In the genomic region with DNA sequence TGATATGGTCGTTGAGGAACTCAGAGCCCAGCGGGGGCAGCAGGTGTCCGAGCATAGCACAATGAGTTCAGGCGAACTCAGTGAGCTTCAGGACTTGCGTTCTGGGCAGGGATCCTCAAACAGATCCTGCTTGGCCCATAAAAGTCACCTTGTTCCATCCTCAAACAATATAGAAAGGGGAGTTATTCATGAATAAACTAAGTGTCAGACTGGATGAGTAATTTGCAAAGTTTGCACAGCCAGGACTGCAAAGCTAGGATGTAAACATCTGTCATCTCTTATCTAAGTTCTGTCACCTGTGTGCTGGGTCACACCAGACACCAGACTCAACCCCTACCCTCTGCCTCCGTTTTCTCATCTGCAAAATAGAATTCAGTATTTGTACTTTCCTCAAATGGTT, we compare ENCODE assay signal across 21 cellular contexts. TPM values are rescaled to one million over a fixed set of nuclear protein-coding genes. Genes with fewer than 3 reads are reported as not detected.
DNase-seq lines count a peak whose midpoint lies in the region; ATAC-seq and TF ChIP-seq lines count a peak whose summit lies in the region.
"Had no signal": no experiment of that assay in that cellular context is flagged by ENCODE, and none has a peak within 500 bp of the region (broad histone marks: within the 10 kb centered on the region; RNA-seq: fewer than 3 reads in every experiment).

No MANE protein-coding gene starts in this region.

- H3K27ac ChIP-seq in left ventricle myocardium inferior (replicated peaks), result no peak overlapping the region
- H3K27ac ChIP-seq: HL-60, SK-N-MC had no signal

- no peak overlapping the region for H3K4me3 Mint-ChIP-seq in activated T-cell treated with anti-CD3 and anti-CD28 coated beads, Interleukin-2, amount 50 U/mL, for 72 hours
- no peak overlapping the region for H3K4me3 Mint-ChIP-seq in dendritic cell treated with granulocyte-macrophage colony-stimulating factor and Interleukin-4, amounts not matched to agents 40 ng/mL and 50 ng/mL, for 4 days
- H3K4me3 Mint-ChIP-seq in stimulated activated memory B cell treated with anti-CD40 and anti-IgM and Interleukin-4, amounts not matched to agents 10 μg/mL and 1 μg/mL and 100 μg/mL, for 72 hours, result no peak overlapping the region
- H3K4me3 Mint-ChIP-seq in CD14-positive monocyte, result no peak overlapping the region

- H3K9me3 Mint-ChIP-seq in activated T-cell treated with anti-CD3 and anti-CD28 coated beads, Interleukin-2, amount 50 U/mL, for 72 hours, result peaks cover 0 to 3% of the 10 kb centered on the region in 2 donors
- H3K9me3 Mint-ChIP-seq in dendritic cell treated with granulocyte-macrophage colony-stimulating factor and Interleukin-4, amounts not matched to agents 40 ng/mL and 50 ng/mL, for 4 days, result peaks cover 10% of the 10 kb centered on the region
- H3K9me3 Mint-ChIP-seq in stimulated activated memory B cell treated with anti-CD40 and anti-IgM and Interleukin-4, amounts not matched to agents 10 μg/mL and 1 μg/mL and 100 μg/mL, for 72 hours, result peaks cover 7% of the 10 kb centered on the region
- H3K9me3 Mint-ChIP-seq in CD14-positive monocyte, result peaks cover 0 to 3% (median 0%) of the 10 kb centered on the region in 7 donors

- no peak for DNase-seq in activated T-cell treated with anti-CD3 and anti-CD28 coated beads, Interleukin-2, amount 50 U/mL, for 72 hours
- no peak for DNase-seq in activated T-cell treated with anti-CD3 and anti-CD28 coated beads, Interleukin-2, amount 50 U/mL, for 1 hour
- peak; percentile 23 for DNase-seq in LNCaP clone FGC (ENCODE audit: low read depth)
- DNase-seq in CD14-positive monocyte (ENCODE audit: low spot score), result no peak
- no peak for DNase-seq in activated naive CD4-positive, alpha-beta T cell (lab: John Stamatoyannopoulos, UW)
- no peak for DNase-seq in left ventricle myocardium inferior
- DNase-seq: Calu3, DMS79 treated with DMSO at 0.1 percent for 48 hours, GF-D8, Kasumi-1, NCI-H1105 treated with DMSO at 0.1 percent for 48 hours, NCI-H146, NCI-H2029, NCI-H526 treated with DMSO at 0.1 percent for 48 hours, OCI-M1, SIG-M5, SW 1271 had no signal

- peaks cover 10% of the 10 kb centered on the region for H3K4me1 ChIP-seq in left ventricle myocardium inferior

- H3K4me1 Mint-ChIP-seq in activated T-cell treated with anti-CD3 and anti-CD28 coated beads, Interleukin-2, amount 50 U/mL, for 72 hours (ENCODE audit: low read depth), result peaks cover 7% of the 10 kb centered on the region
- H3K4me1 Mint-ChIP-seq in dendritic cell treated with granulocyte-macrophage colony-stimulating factor and Interleukin-4, amounts not matched to agents 40 ng/mL and 50 ng/mL, for 4 days (ENCODE audit: low read depth), result peaks cover 36% of the 10 kb centered on the region
- H3K4me1 Mint-ChIP-seq in stimulated activated memory B cell treated with anti-CD40 and anti-IgM and Interleukin-4, amounts not matched to agents 10 μg/mL and 1 μg/mL and 100 μg/mL, for 72 hours, result peaks cover 35% of the 10 kb centered on the region
- H3K4me1 Mint-ChIP-seq in CD14-positive monocyte, result peaks cover 2% of the 10 kb centered on the region

- intact Hi-C loops in dendritic cell treated with granulocyte-macrophage colony-stimulating factor and Interleukin-4, amounts not matched to agents 40 ng/mL and 50 ng/mL, for 4 days (cut with micrococcal nuclease), result no loop called here
- intact Hi-C loops in CD14-positive monocyte (cut with micrococcal nuclease), result no loop called here
- intact Hi-C loops in left ventricle myocardium inferior (cut with micrococcal nuclease), result no loop called here

- H3K36me3 Mint-ChIP-seq in activated T-cell treated with anti-CD3 and anti-CD28 coated beads, Interleukin-2, amount 50 U/mL, for 72 hours (ENCODE audit: insufficient read depth in 2 of 2), result no peaks in the 10 kb centered on the region
- no peaks in the 10 kb centered on the region for H3K36me3 Mint-ChIP-seq in dendritic cell treated with granulocyte-macrophage colony-stimulating factor and Interleukin-4, amounts not matched to agents 40 ng/mL and 50 ng/mL, for 4 days (ENCODE audit: low read depth)
- no peaks in the 10 kb centered on the region for H3K36me3 Mint-ChIP-seq in stimulated activated memory B cell treated with anti-CD40 and anti-IgM and Interleukin-4, amounts not matched to agents 10 μg/mL and 1 μg/mL and 100 μg/mL, for 72 hours
- H3K36me3 Mint-ChIP-seq in CD14-positive monocyte, result no peaks in the 10 kb centered on the region

- H3K27me3 Mint-ChIP-seq in activated T-cell treated with anti-CD3 and anti-CD28 coated beads, Interleukin-2, amount 50 U/mL, for 72 hours (ENCODE audit: low read depth), result peaks cover 76% of the 10 kb centered on the region
- H3K27me3 Mint-ChIP-seq in dendritic cell treated with granulocyte-macrophage colony-stimulating factor and Interleukin-4, amounts not matched to agents 40 ng/mL and 50 ng/mL, for 4 days, result peaks cover 66% of the 10 kb centered on the region
- peaks cover 61% of the 10 kb centered on the region for H3K27me3 Mint-ChIP-seq in stimulated activated memory B cell treated with anti-CD40 and anti-IgM and Interleukin-4, amounts not matched to agents 10 μg/mL and 1 μg/mL and 100 μg/mL, for 72 hours
- H3K27me3 Mint-ChIP-seq in CD14-positive monocyte (ENCODE audit: low read depth in 3 of 3), result peaks cover 14 to 24% (median 17%) of the 10 kb centered on the region in 3 donors

- H3K36me3 ChIP-seq in left ventricle myocardium inferior, result no peaks in the 10 kb centered on the region

- no peak overlapping the region for H3K27ac Mint-ChIP-seq in activated T-cell treated with anti-CD3 and anti-CD28 coated beads, Interleukin-2, amount 50 U/mL, for 72 hours
- peak overlapping the region; percentile 49 for H3K27ac Mint-ChIP-seq in dendritic cell treated with granulocyte-macrophage colony-stimulating factor and Interleukin-4, amounts not matched to agents 40 ng/mL and 50 ng/mL, for 4 days
- peak overlapping the region; percentile 70 for H3K27ac Mint-ChIP-seq in stimulated activated memory B cell treated with anti-CD40 and anti-IgM and Interleukin-4, amounts not matched to agents 10 μg/mL and 1 μg/mL and 100 μg/mL, for 72 hours
- H3K27ac Mint-ChIP-seq in CD14-positive monocyte, result peak overlapping the region in 1 of 7 donors; percentile 51

- TF ChIP-seq CTCF in LNCaP clone FGC (IDR thresholded peaks at IDR 0.05; ENCODE audit: control insufficient read depth, extremely low read depth, insufficient read depth) (no peak), CD14-positive monocyte (IDR thresholded peaks at IDR 0.05) (no peak), left ventricle myocardium inferior (IDR thresholded peaks at IDR 0.05; ENCODE audit: borderline replicate concordance) (no peak)

- peaks cover 76% of the 10 kb centered on the region for H3K27me3 ChIP-seq in left ventricle myocardium inferior (ENCODE audit: low read depth)

- peak; percentile 39 to 65 for ATAC-seq in activated T-cell treated with anti-CD3 and anti-CD28 coated beads, Interleukin-2, amount 50 U/mL, for 72 hours (replicated peaks in 1 of 2)
- ATAC-seq in stimulated activated memory B cell treated with anti-CD40 and anti-IgM and Interleukin-4, amounts not matched to agents 10 μg/mL and 1 μg/mL and 100 μg/mL, for 72 hours, result peak; percentile 6

- H3K4me3 ChIP-seq in LNCaP clone FGC (ENCODE audit: low read depth, low read length) (no peak overlapping the region), left ventricle myocardium inferior (no peak overlapping the region)
- H3K4me3 ChIP-seq: SK-N-MC had no signal

- H3K9me3 ChIP-seq in left ventricle myocardium inferior (replicated peaks), result peaks cover 8% of the 10 kb centered on the region

RNA-seq across cellular contexts. Expression of a gene that starts 58.0 kb away (rescaled TPM):
- 100 to 1,000 TPM in 1 of 2 donors, 10 to 100 TPM in 1; 85.2 to 105 TPM for total RNA-seq in activated T-cell treated with anti-CD3 and anti-CD28 coated beads, Interleukin-2, amount 50 U/mL, for 72 hours
- 1 to 10 TPM; 6.5 to 8.1 TPM for polyA plus RNA-seq in CD14-positive monocyte
- total RNA-seq in left ventricle myocardium inferior, result 206 TPM
